Comparison of ENCODE assay signal across 9 cellular contexts in genomic region chr3:186060222-186060621, GRCh38. TPM values are rescaled to one million over a fixed set of nuclear protein-coding genes. Genes with fewer than 3 reads are reported as not detected.
DNase-seq lines count a peak whose midpoint lies in the region; ATAC-seq, FAIRE-seq and TF ChIP-seq lines count a peak whose summit lies in the region.
"Had no signal": no experiment of that assay in that cellular context is flagged by ENCODE, and none has a peak within 500 bp of the region (broad histone marks: within the 10 kb centered on the region; RNA-seq: fewer than 3 reads in every experiment).

No MANE protein-coding gene starts in this region.

- no peaks in the 10 kb centered on the region for H4K20me1 ChIP-seq in GM12878 (ENCODE audit: control insufficient read depth, insufficient read depth)

- intact Hi-C loops in GM12878 (cut with micrococcal nuclease; ENCODE audit: unreplicated experiment) (no loop called here), breast epithelium (cut with DNase I; ENCODE audit: low total_unique reads) (no loop called here)

- in situ Hi-C loops in GM12878 (cut with MboI) = no loop called here

- no peak overlapping the region for H3K27ac ChIP-seq in GM12878 (ENCODE audit: control insufficient read depth, insufficient read depth)
- no peak overlapping the region for H3K27ac ChIP-seq in breast epithelium
- H3K27ac ChIP-seq: SJCRH30 had no signal

- CTCF ChIA-PET in GM12878 (lab: Yijun Ruan, JAX) = no interaction called here

- no peak overlapping the region for H2AFZ ChIP-seq in GM12878 (ENCODE audit: control insufficient read depth, low read depth, low read length)

- POLR2A ChIA-PET in GM12878 (lab: Charles Lee) = no interaction called here

- SMC1A ChIA-PET in GM12878 (lab: Charles Lee; ENCODE audit: uncharacterized antibody, unreplicated experiment) = interaction anchor here (0.7 to 3.4 kb wide), 4 partner anchors 9 to 194 kb away, joined by 3 to 11 read pairs (median 3); no protein-coding TSS in a partner anchor

- no TSS peak for BruUV-seq in GM12878 (replicated peaks; lab: Mats Ljungman, UMichigan)

- TF ChIP-seq CTCF in GM12878 (IDR thresholded peaks at IDR 0.05 in 2 of 3, conservative IDR thresholded peaks at IDR 0.05 in 1 of 3; ENCODE audit: control insufficient read depth in 2 of 3, extremely low read depth in 1 of 3, insufficient read depth in 1 of 3, low read depth in 3 of 3, low read length in 3 of 3) (no peak), breast epithelium (IDR thresholded peaks at IDR 0.05) (no peak)

- no peaks in the 10 kb centered on the region for H3K79me2 ChIP-seq in GM12878 (ENCODE audit: control insufficient read depth, insufficient read depth, low read length)

- H3K9me3 ChIP-seq in GM12878 (replicated peaks; ENCODE audit: control insufficient read depth, insufficient read depth, low read length) (no peaks in the 10 kb centered on the region; the same call in 2 of the 3 replicates), breast epithelium (no peaks in the 10 kb centered on the region)
- H3K9me3 ChIP-seq: SJCRH30 had no signal

- peak; percentile 73 for FAIRE-seq in GM12878 (lab: Jason Lieb, UNC)

- no peak for TF ChIP-seq RAD21 in GM12878 (IDR thresholded peaks at IDR 0.05; ENCODE audit: insufficient read depth, low read depth, low read length)

- H3K27me3 ChIP-seq in GM12878 (replicated peaks in 1 of 2; ENCODE audit: control insufficient read depth in 2 of 2, insufficient read depth in 2 of 2, low read length in 1 of 2) (no peaks in the 10 kb centered on the region; a peak in 1 of 4 replicates), breast epithelium (no peaks in the 10 kb centered on the region)
- H3K27me3 ChIP-seq: SJCRH30 had no signal

- 0 out of 4 replicates have a peak, but pooled peaks of 1 of the 2 experiments have one; percentile 5 for TF ChIP-seq EP300 in GM12878 (IDR thresholded peaks at IDR 0.05; ENCODE audit: borderline replicate concordance in 1 of 2, control insufficient read depth in 1 of 2, low read depth in 2 of 2, low read length in 2 of 2)

- peak; percentile 40 for DNase-seq in GM12878 (ENCODE audit: low read depth, low spot score)
- no peak for DNase-seq in SK-N-DZ (ENCODE audit: low spot score)
- no peak for DNase-seq in breast epithelium (ENCODE audit: low spot score in 2 of 2)
- DNase-seq in NCI-H82 treated with DMSO at 0.1 percent for 48 hours (lab: John Stamatoyannopoulos, UW; ENCODE audit: unreplicated experiment) = no peak
- DNase-seq: NCI-H1105 treated with DMSO at 0.1 percent for 48 hours, SJCRH30 had no signal

- TF ChIP-seq POLR2A in GM12878 (IDR thresholded peaks at IDR 0.05; ENCODE audit: low read depth, low read length) (no peak), breast epithelium (IDR thresholded peaks at IDR 0.05) (no peak)

- H3K4me3 ChIP-seq in GM12878 (no peak overlapping the region), breast epithelium (no peak overlapping the region)
- H3K4me3 ChIP-seq: SJCRH30 had no signal

- H3K36me3 ChIP-seq in GM12878 (ENCODE audit: control insufficient read depth in 2 of 2, insufficient read depth in 2 of 2, low read length in 1 of 2) (no peaks in the 10 kb centered on the region), breast epithelium (no peaks in the 10 kb centered on the region)

- RAD21 ChIA-PET in GM12878 (lab: Charles Lee; ENCODE audit: unreplicated experiment) = no interaction called here

- 32% methylated on average over 3 of the region's 3 CpGs for WGBS in GM12878 (ENCODE audit: insufficient coverage, insufficient replicate concordance, low lambda C conversion rate, missing lambda C conversion rate)

- H3K4me2 ChIP-seq in GM12878 (ENCODE audit: control insufficient read depth, insufficient read depth) = peak overlapping the region; percentile 31; the same call in 1 of the 2 replicates

- no peak overlapping the region for H3K9ac ChIP-seq in GM12878 (ENCODE audit: control insufficient read depth, insufficient read depth, low read length)

- H3K4me1 ChIP-seq in GM12878 (ENCODE audit: control insufficient read depth, insufficient read depth, low read length) (peaks cover 6% of the 10 kb centered on the region), breast epithelium (no peaks in the 10 kb centered on the region)

- ATAC-seq in GM18511 (IDR thresholded peaks at IDR 0.05; ENCODE audit: unreplicated experiment) = peak; percentile 94
- ATAC-seq in GM19468 (IDR thresholded peaks at IDR 0.05; ENCODE audit: extremely low read depth, unreplicated experiment) = peak; percentile 84
- ATAC-seq in HG03196 (IDR thresholded peaks at IDR 0.05; ENCODE audit: unreplicated experiment) = peak; percentile 86
- ATAC-seq in GM12878 = peak; percentile 91

TF ChIP-seq in GM12878, 131 proteins besides CTCF, POLR2A, EP300 and RAD21 (continues in another document):
- TF ChIP-seq IKZF1 (conservative IDR thresholded peaks at IDR 0.05) (0 out of 2 replicates have a peak, but pooled peaks have one; percentile 28), STAT3 (IDR thresholded peaks at IDR 0.05; ENCODE audit: low read depth, low read length) (no peak), ZBTB4 (CRISPR knock-in tag; IDR thresholded peaks at IDR 0.05) (no peak), CBX5 (IDR thresholded peaks at IDR 0.05; ENCODE audit: low read depth) (no peak), HDGF (IDR thresholded peaks at IDR 0.05) (no peak), MAX (IDR thresholded peaks at IDR 0.05; ENCODE audit: low read depth, low read length) (no peak), ATF2 (IDR thresholded peaks at IDR 0.05; ENCODE audit: low read length) (0 out of 2 replicates have a peak, but pooled peaks have one; percentile 23), RCOR1 (conservative IDR thresholded peaks at IDR 0.05; ENCODE audit: low read depth, low read length) (no peak), CREM (IDR thresholded peaks at IDR 0.05; ENCODE audit: low read depth) (0 out of 2 replicates have a peak, but pooled peaks have one; percentile 17), EED (IDR thresholded peaks at IDR 0.05; ENCODE audit: low read depth) (no peak)

RNA-seq across cellular contexts. Expression of gene ETV5, which starts 48.7 kb away (rescaled TPM):
- 39.6 and 39.8 TPM in 2 replicates for total RNA-seq in GM12878 (2013; cell fraction: nucleolus; rRNA removed)
- total RNA-seq in GM12878 (2014; rRNA removed) (8.1 and 8.3 TPM in 2 replicates), GM12878 (2014; rRNA removed; fragmentation: Illumina TruSeq; extraction: Trizol) (5.9 and 6.3 TPM in 2 replicates), GM12878 (2021) (10.6 and 12.5 TPM in 2 replicates), breast epithelium (10 to 100 TPM in 2 of 3 donors, 1 to 10 TPM in 1; 9.1 to 19.0 (median 16.1) TPM)
- 2.9 TPM for polyA plus RNA-seq in GM12878 (2011; ENCODE audit: low read depth)
- polyA plus RNA-seq in GM12878 (2011; rRNA removed) (5.4 and 6.0 TPM in 2 replicates), GM12878 (2014; fragmentation: Illumina TruSeq; extraction: Trizol) (6.7 and 7.8 TPM in 2 replicates), GM12878 (2014; fragmentation: Nextera tagmentation; extraction: Ambion mirVana) (1 to 10 TPM; 5.0 to 5.4 TPM), GM12878 (2014; rRNA removed) (7.0 and 7.8 TPM in 2 replicates), GM12878 (2016; fragmentation: Nextera tagmentation; extraction: Ambion mirVana) (10 to 100 TPM; 14.5 to 18.4 TPM)
- polyA plus RNA-seq in GM12878 (2011; cell fraction: cytosol; rRNA removed) = 4.1 and 5.4 TPM in 2 replicates
- 2.9 and 3.9 TPM in 2 replicates for polyA plus RNA-seq in GM12878 (2011; cell fraction: nucleus; rRNA removed)
- 4.4 and 6.2 TPM in 2 replicates for polyA plus RNA-seq in GM12878 (2012)
- 5.2 and 6.5 TPM in 2 replicates for polyA minus RNA-seq in GM12878 (2011; rRNA and poly(A)+ RNA removed)
- polyA minus RNA-seq in GM12878 (2011; cell fraction: cytosol; rRNA and poly(A)+ RNA removed) = 4.5 and 4.9 TPM in 2 replicates
- polyA minus RNA-seq in GM12878 (2011; cell fraction: nucleus; rRNA and poly(A)+ RNA removed) = 2.9 and 8.4 TPM in 2 replicates
- 0.38 and 2.9 TPM in 2 replicates for polyA plus RNA-seq in SK-N-DZ (2014; cell fraction: cytosol; rRNA removed)
- 0.06 and 0.28 TPM in 2 replicates for polyA plus RNA-seq in SK-N-DZ (2014; cell fraction: nucleus; rRNA removed)
